In genomic region chr1:227787513-227788278, GRCh38 we compare ENCODE assay signal across 8 cellular contexts. TPM values are rescaled to one million over a fixed set of nuclear protein-coding genes. Genes with fewer than 3 reads are reported as not detected.
DNase-seq lines count a peak whose midpoint lies in the region; ATAC-seq and TF ChIP-seq lines count a peak whose summit lies in the region.

No MANE protein-coding gene starts in this region.

- ATAC-seq in GM19372 (IDR thresholded peaks at IDR 0.05; ENCODE audit: low read depth, unreplicated experiment) (peak; percentile 90), HG03520 (IDR thresholded peaks at IDR 0.05; ENCODE audit: unreplicated experiment) (peak; percentile 93), right lobe of liver (peak; percentile 93 to 97 (median 94))

- 0% methylated on average over 8 of the region's 61 CpGs for WGBS in right lobe of liver (ENCODE audit: insufficient coverage, low coverage, low lambda C conversion rate, missing lambda C conversion rate)

- H3K4me1 ChIP-seq in right lobe of liver, result peaks cover 0 to 12% (median 5%) of the 10 kb centered on the region in 4 donors

- H3K27ac ChIP-seq in C4-2B (peak overlapping the region; percentile 69), right lobe of liver (no peak overlapping the region)

- H3K4me3 ChIP-seq in right lobe of liver, result peak overlapping the region; percentile 49 to 66 (median 58)

- intact Hi-C loops in right lobe of liver (cut with DNase I), result no loop called here

- H3K36me3 ChIP-seq in right lobe of liver, result no peaks in the 10 kb centered on the region

- H3K9me3 ChIP-seq in right lobe of liver, result no peaks in the 10 kb centered on the region

- peak; percentile 72 for DNase-seq in NCI-H526 treated with DMSO at 0.1 percent for 48 hours (lab: John Stamatoyannopoulos, UW)
- DNase-seq in activated CD4-positive, alpha-beta T cell treated with anti-CD3 and anti-CD28 coated beads, Interleukin-2, amount 50 U/mL, for 4 hours, result peak; percentile 95 to 96
- peak; percentile 81 to 95 for DNase-seq in dermis microvascular lymphatic vessel endothelial cell (ENCODE audit: low read depth in 2 of 2)
- DNase-seq in right lobe of liver, result peak; percentile 95 to 96 (median 95)
- DNase-seq in stimulated activated CD4-positive, alpha-beta T cell treated with anti-CD3 and anti-CD28 coated beads, Interleukin-4, amount 100 ng/mL, for 4 hours, result peak; percentile 91 to 92

- TF ChIP-seq POLR2A in right lobe of liver (IDR thresholded peaks at IDR 0.05), result peak; percentile 57

- H3K27me3 ChIP-seq in right lobe of liver, result no peaks in the 10 kb centered on the region

- TF ChIP-seq CTCF in C4-2B (conservative IDR thresholded peaks at IDR 0.05) (no peak), right lobe of liver (IDR thresholded peaks at IDR 0.05) (no peak)

RNA-seq across cellular contexts. Expression of gene PRSS38, which starts 27.8 kb away (rescaled TPM):
- total RNA-seq in dermis microvascular lymphatic vessel endothelial cell (not detected in 2 replicates), right lobe of liver (not detected)

RNA-seq across cellular contexts. Expression of gene SNAP47, which starts 52.5 kb away (rescaled TPM):
- total RNA-seq in dermis microvascular lymphatic vessel endothelial cell (27.6 and 31.4 TPM in 2 replicates), right lobe of liver (10 to 100 TPM; 15.2 to 32.5 (median 24.8) TPM)

RNA-seq across cellular contexts. Expression of gene JMJD4, which starts 52.6 kb away (rescaled TPM):
- 15.9 and 29.5 TPM in 2 replicates for total RNA-seq in dermis microvascular lymphatic vessel endothelial cell
- total RNA-seq in right lobe of liver, result 10 to 100 TPM in 2 of 6 experiments, 1 to 10 TPM in 4; 7.2 to 17.7 (median 9.5) TPM
